8 cellular contexts compared by ENCODE assay signal in genomic region chr22:20703816-20704609, GRCh38.
A peak's percentile ranks its signal among the peaks of the same experiment; 100 is the strongest.
DNase-seq lines count a peak whose midpoint lies in the region; ATAC-seq, FAIRE-seq and TF ChIP-seq lines count a peak whose summit lies in the region.
"Not testable (repeated sequence)": the region's sequence is repeated elsewhere in the genome, so short reads cannot be mapped to it uniquely, and the experiment has no call there.

No MANE protein-coding gene starts in this region.

- not testable (repeated sequence) for H3K27me3 ChIP-seq in MM.1S (replicated peaks; ENCODE audit: insufficient read depth, low read length); endothelial cell of umbilical vein (ENCODE audit: control insufficient read depth in 2 of 2, insufficient read depth in 2 of 2, low read length in 2 of 2); small intestine (ENCODE audit: control insufficient read depth in 2 of 2, insufficient read depth in 2 of 2, low read length in 2 of 2)

- FAIRE-seq in endothelial cell of umbilical vein (lab: Jason Lieb, UNC); small intestine (lab: Jason Lieb, UNC): not testable (repeated sequence)

- H2AFZ ChIP-seq in MM.1S (ENCODE audit: low read length); endothelial cell of umbilical vein (ENCODE audit: low read depth, low read length): not testable (repeated sequence)

- peak overlapping the region; percentile 24; the same call in 1 of the 2 replicates for H3K4me2 ChIP-seq in MM.1S (ENCODE audit: low read depth, low read length)
- H3K4me2 ChIP-seq in endothelial cell of umbilical vein (ENCODE audit: insufficient read depth, low read length): not testable (repeated sequence)

- DNase-seq in MM.1S; endothelial cell of umbilical vein (ENCODE audit: low read depth, low spot score): not testable (repeated sequence)
- DNase-seq in T-helper 17 cell (peak in 2 of 3 donors; percentile 21 to 25), memory B cell (ENCODE audit: low spot score in 2 of 2) (peak in 1 of 2 donors; percentile 35), small intestine (peak; percentile 2)
- peak; percentile 27 for DNase-seq in activated naive CD4-positive, alpha-beta T cell treated with Interleukin-2 at 50 U/mL for 16 hours

- peaks cover 10% of the 10 kb centered on the region for H3K4me1 Mint-ChIP-seq in T-helper 17 cell
- H3K4me1 Mint-ChIP-seq in memory B cell: not testable (repeated sequence)

- not testable (repeated sequence) for H3K9me3 Mint-ChIP-seq in memory B cell

- H3K4me3 ChIP-seq in MM.1S (ENCODE audit: low read length); small intestine (ENCODE audit: low read depth in 1 of 2, low read length in 2 of 2): not testable (repeated sequence)
- peak overlapping the region in 1 of 3 experiments; percentile 9 for H3K4me3 ChIP-seq in endothelial cell of umbilical vein (replicated peaks in 1 of 3; ENCODE audit: insufficient read depth in 1 of 3, low read depth in 1 of 3, low read length in 3 of 3)

- not testable (repeated sequence) for TF ChIP-seq POLR2A in endothelial cell of umbilical vein (IDR thresholded peaks at IDR 0.05; ENCODE audit: low read depth, low read length)

- not testable (repeated sequence) for H3K9ac ChIP-seq in MM.1S (ENCODE audit: low read length); endothelial cell of umbilical vein (replicated peaks; ENCODE audit: extremely low read depth, insufficient read depth, low read length)

- not testable (repeated sequence) for H3K27ac Mint-ChIP-seq in T-helper 17 cell, memory B cell

- not testable (repeated sequence) for H3F3A ChIP-seq in MM.1S (ENCODE audit: insufficient read depth, low read length)

- not testable (repeated sequence) for H3K36me3 Mint-ChIP-seq in T-helper 17 cell (ENCODE audit: low read depth); memory B cell

- peak overlapping the region; percentile 54 for H3K27ac ChIP-seq in C4-2B
- not testable (repeated sequence) for H3K27ac ChIP-seq in MM.1S (ENCODE audit: low read length); endothelial cell of umbilical vein (ENCODE audit: insufficient read depth, low read depth, low read length); small intestine (ENCODE audit: low read depth in 1 of 2, low read length in 1 of 2)

- not testable (repeated sequence) for H3K9me3 ChIP-seq in MM.1S (replicated peaks; ENCODE audit: insufficient read depth, low read length); T-helper 17 cell (ENCODE audit: control insufficient read depth, low read length, poor library complexity, severe bottlenecking); endothelial cell of umbilical vein (replicated peaks; ENCODE audit: control insufficient read depth, insufficient read depth, low read length); small intestine (ENCODE audit: control insufficient read depth, low read depth)

- H3K79me2 ChIP-seq in MM.1S (ENCODE audit: low read length); endothelial cell of umbilical vein (ENCODE audit: control insufficient read depth, insufficient read depth, low read length): not testable (repeated sequence)

- H3K9me2 ChIP-seq in MM.1S (replicated peaks; ENCODE audit: insufficient read depth, low read length): not testable (repeated sequence)

- H3K9me1 ChIP-seq in endothelial cell of umbilical vein (replicated peaks; ENCODE audit: control insufficient read depth, extremely low read depth, insufficient read depth, low read length): not testable (repeated sequence)

- intact Hi-C loops in endothelial cell of umbilical vein (cut with micrococcal nuclease): loop anchor here (5.0 kb wide), 1 partner anchor 78 kb away; no protein-coding TSS in a partner anchor

- ATAC-seq in GM21526 (IDR thresholded peaks at IDR 0.05; ENCODE audit: low FRiP score, unreplicated experiment): peak; percentile 4
- ATAC-seq in T-helper 17 cell; memory B cell (ENCODE audit: low read depth): not testable (repeated sequence)

- CTCF ChIA-PET in endothelial cell of umbilical vein (lab: Charles Lee): interaction anchor here (0.8 to 1.8 kb wide), 5 partner anchors 38 to 98 kb away, joined by 3 to 11 read pairs (median 6); no protein-coding TSS in a partner anchor

- H4K20me1 ChIP-seq in MM.1S (ENCODE audit: insufficient read depth, low read length); endothelial cell of umbilical vein (replicated peaks; ENCODE audit: control insufficient read depth, extremely low read depth, insufficient read depth, low read length): not testable (repeated sequence)

- WGBS in small intestine, 3 donors: 2 to 5% (median 2%) methylated on average over 18 to 69 of the region's 79 CpGs

- not testable (repeated sequence) for H3K4me1 ChIP-seq in MM.1S (ENCODE audit: low read length); endothelial cell of umbilical vein (ENCODE audit: control insufficient read depth, extremely low read depth, insufficient read depth, low read length); small intestine (ENCODE audit: control insufficient read depth in 2 of 2, insufficient read depth in 1 of 2, low read depth in 1 of 2, low read length in 1 of 2)

- H3K36me3 ChIP-seq in MM.1S (replicated peaks; ENCODE audit: insufficient read depth, low read length); endothelial cell of umbilical vein (ENCODE audit: control insufficient read depth in 2 of 2, extremely low read depth in 1 of 2, insufficient read depth in 2 of 2, low read length in 2 of 2); small intestine (ENCODE audit: control insufficient read depth in 2 of 2, insufficient read depth in 2 of 2, low read length in 2 of 2): not testable (repeated sequence)

- not testable (repeated sequence) for BruUV-seq in endothelial cell of umbilical vein (replicated peaks; lab: Mats Ljungman, UMichigan)

- H3K27me3 Mint-ChIP-seq in T-helper 17 cell, memory B cell: not testable (repeated sequence)

- dilution Hi-C loops in endothelial cell of umbilical vein (cut with MboI; ENCODE audit: extremely low pct_ligation_motif_present, low sequenced_read_pairs): not testable (repeated sequence)

- H3K4me3 Mint-ChIP-seq in T-helper 17 cell (peak overlapping the region; percentile 85), memory B cell (peak overlapping the region; percentile 70)

- peak; percentile 46 for TF ChIP-seq CTCF in C4-2B (conservative IDR thresholded peaks at IDR 0.05)
- not testable (repeated sequence) for TF ChIP-seq CTCF in MM.1S (IDR thresholded peaks at IDR 0.05; ENCODE audit: low read length); endothelial cell of umbilical vein (IDR thresholded peaks at IDR 0.05; ENCODE audit: extremely low read depth in 1 of 2, insufficient read depth in 1 of 2, low read depth in 1 of 2, low read length in 2 of 2)

- POLR2A ChIA-PET in endothelial cell of umbilical vein (lab: Charles Lee): not testable (repeated sequence)

TF ChIP-seq in endothelial cell of umbilical vein, 7 proteins besides CTCF, POLR2A, EP300 and RAD21:
- peak; percentile 43 for TF ChIP-seq EZH2 (IDR thresholded peaks at IDR 0.05; ENCODE audit: borderline replicate concordance, low read depth, low read length, severe bottlenecking)
TF ChIP-seq in endothelial cell of umbilical vein: peak in this region for 1; not testable (repeated sequence) for 6.
